ENCODE assay signal across 1 cellular context in genomic region chr19:5943623-5944022, GRCh38.
TF ChIP-seq lines count a peak whose summit lies in the region.

No MANE protein-coding gene starts in this region.

TF ChIP-seq in WTC11, 78 proteins besides CTCF, POLR2A, EP300 and RAD21 (continued from another document):
- TF ChIP-seq, protein P1, sequence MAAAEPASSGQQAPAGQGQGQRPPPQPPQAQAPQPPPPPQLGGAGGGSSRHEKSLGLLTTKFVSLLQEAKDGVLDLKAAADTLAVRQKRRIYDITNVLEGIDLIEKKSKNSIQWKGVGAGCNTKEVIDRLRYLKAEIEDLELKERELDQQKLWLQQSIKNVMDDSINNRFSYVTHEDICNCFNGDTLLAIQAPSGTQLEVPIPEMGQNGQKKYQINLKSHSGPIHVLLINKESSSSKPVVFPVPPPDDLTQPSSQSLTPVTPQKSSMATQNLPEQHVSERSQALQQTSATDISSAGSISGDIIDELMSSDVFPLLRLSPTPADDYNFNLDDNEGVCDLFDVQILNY (CRISPR knock-in tag; IDR thresholded peaks at IDR 0.05): no peak
